ENCODE assay signal across 8 cellular contexts in genomic region chr16:10743227-10743609, GRCh38. TPM values are rescaled to one million over a fixed set of nuclear protein-coding genes. Genes with fewer than 3 reads are reported as not detected.
A peak's percentile ranks its signal among the peaks of the same experiment; 100 is the strongest.
DNase-seq lines count a peak whose midpoint lies in the region; ATAC-seq and TF ChIP-seq lines count a peak whose summit lies in the region.

No MANE protein-coding gene starts in this region.

- H3K9ac ChIP-seq in SK-N-MC (ENCODE audit: insufficient read length): peak overlapping the region; percentile 98

- WGBS in right cardiac atrium: 28% methylated on average over 5 of the region's 5 CpGs

- intact Hi-C loops in right cardiac atrium (cut with DNase I): no loop called here

- H3K36me3 ChIP-seq in SK-N-MC (ENCODE audit: insufficient read depth, low read length): 0 out of 2 replicates have a peak, but pooled peaks cover under 1% of the 10 kb centered on the region

- no peak for ATAC-seq in HG03280 (IDR thresholded peaks at IDR 0.05; ENCODE audit: unreplicated experiment)
- ATAC-seq in right cardiac atrium: no peak

- peaks cover 6% of the 10 kb centered on the region for H3K4me1 ChIP-seq in right cardiac atrium (ENCODE audit: control insufficient read depth, insufficient read depth, low read length)

- H3K4me3 ChIP-seq in GM12864 (ENCODE audit: low read depth, low read length) (peak overlapping the region; percentile 63; the same call in 1 of the 2 replicates), SK-N-MC (peak overlapping the region; percentile 99), fibroblast of pulmonary artery (replicated peaks; ENCODE audit: low read depth, low read length) (peak overlapping the region; percentile 71), retinal pigment epithelial cell (ENCODE audit: low read length) (peak overlapping the region; percentile 69), right cardiac atrium (ENCODE audit: low read length) (no peak overlapping the region)

- H3K27me3 ChIP-seq in right cardiac atrium (ENCODE audit: control insufficient read depth, insufficient read depth): no peaks in the 10 kb centered on the region

- no peak for DNase-seq in GM12864 (ENCODE audit: low read depth)
- no peak for DNase-seq in SK-N-MC (ENCODE audit: low read depth, low spot score)
- DNase-seq in fibroblast of pulmonary artery (ENCODE audit: low read depth): no peak
- DNase-seq in retinal pigment epithelial cell (ENCODE audit: low read depth): no peak
- DNase-seq in AML-193 (lab: John Stamatoyannopoulos, UW): no peak
- DNase-seq in NCI-H2227 treated with DMSO at 0.1 percent for 48 hours (lab: John Stamatoyannopoulos, UW): no peak
- DNase-seq in right cardiac atrium: no peak

- no peak for TF ChIP-seq CTCF in GM12864 (IDR thresholded peaks at IDR 0.05; ENCODE audit: low read depth, low read length, missing control alignments)
- no peak for TF ChIP-seq CTCF in fibroblast of pulmonary artery (IDR thresholded peaks at IDR 0.05; ENCODE audit: low read length, missing control alignments)
- TF ChIP-seq CTCF in retinal pigment epithelial cell (conservative IDR thresholded peaks at IDR 0.05; ENCODE audit: low read depth, low read length): no peak

- H3K27ac ChIP-seq in SK-N-MC (peak overlapping the region; percentile 95), right cardiac atrium (ENCODE audit: low read length) (no peak overlapping the region)

- H3K9me3 ChIP-seq in SK-N-MC (ENCODE audit: low read depth, low read length): no peaks in the 10 kb centered on the region
- no peaks in the 10 kb centered on the region for H3K9me3 ChIP-seq in right cardiac atrium (ENCODE audit: control insufficient read depth, low read length)

RNA-seq across cellular contexts. Expression of gene NUBP1, which starts 0.4 kb away (rescaled TPM):
- total RNA-seq in right cardiac atrium: 10 to 100 TPM; 45.9 to 49.8 (median 47.4) TPM
- 55.9 TPM for polyA plus RNA-seq in right cardiac atrium

RNA-seq across cellular contexts. Expression of gene TEKT5, which starts 48.5 kb away (rescaled TPM):
- total RNA-seq in right cardiac atrium: not detected
- polyA plus RNA-seq in right cardiac atrium: 0.07 TPM
